ENCODE assay signal across 8 cellular contexts in genomic region chr5:163916376-163916775, GRCh38.
DNase-seq lines count a peak whose midpoint lies in the region; ATAC-seq, FAIRE-seq and TF ChIP-seq lines count a peak whose summit lies in the region.

No MANE protein-coding gene starts in this region.

- TF ChIP-seq POLR2A in H54 (IDR thresholded peaks at IDR 0.05; ENCODE audit: low read depth, low read length) = no peak

- peak; percentile 79 to 95 for DNase-seq in NOMO-1 (lab: John Stamatoyannopoulos, UW; ENCODE audit: unreplicated experiment in 2 of 2)
- no peak for DNase-seq in left lobe of liver (ENCODE audit: low spot score)
- no peak for DNase-seq in G401 (ENCODE audit: low spot score)
- no peak for DNase-seq in NCI-H774 (lab: John Stamatoyannopoulos, UW)
- no peak for DNase-seq in effector CD4-positive, alpha-beta T cell
- no peak for DNase-seq in H54 (ENCODE audit: insufficient read length, low spot score)

- ATAC-seq in GM18907 (IDR thresholded peaks at IDR 0.05; ENCODE audit: unreplicated experiment) = peak; percentile 95
- peak; percentile 81 for ATAC-seq in HG02759 (IDR thresholded peaks at IDR 0.05; ENCODE audit: unreplicated experiment)
- ATAC-seq in left lobe of liver = peak; percentile 43

- no peak for FAIRE-seq in H54 (lab: Jason Lieb, UNC)

- in situ Hi-C loops in G401 (cut with HindIII; ENCODE audit: low sequenced_read_pairs) = no loop called here

Comparison
In these comparisons a context has a peak if more than half of its experiments do, and no peak if none do; other contexts are left out.
1. ATAC-seq: peak in every context shown above with its lines; median percentile 95 in GM18907; 81 in HG02759; 43 in left lobe of liver.
2. DNase-seq: peak in NOMO-1 (2 of 2); none in left lobe of liver (single experiment), G401 (single experiment), NCI-H774 (single experiment), effector CD4-positive, alpha-beta T cell (single experiment) and H54 (single experiment).